Comparison of ENCODE assay signal across 8 cellular contexts in the genomic region with DNA sequence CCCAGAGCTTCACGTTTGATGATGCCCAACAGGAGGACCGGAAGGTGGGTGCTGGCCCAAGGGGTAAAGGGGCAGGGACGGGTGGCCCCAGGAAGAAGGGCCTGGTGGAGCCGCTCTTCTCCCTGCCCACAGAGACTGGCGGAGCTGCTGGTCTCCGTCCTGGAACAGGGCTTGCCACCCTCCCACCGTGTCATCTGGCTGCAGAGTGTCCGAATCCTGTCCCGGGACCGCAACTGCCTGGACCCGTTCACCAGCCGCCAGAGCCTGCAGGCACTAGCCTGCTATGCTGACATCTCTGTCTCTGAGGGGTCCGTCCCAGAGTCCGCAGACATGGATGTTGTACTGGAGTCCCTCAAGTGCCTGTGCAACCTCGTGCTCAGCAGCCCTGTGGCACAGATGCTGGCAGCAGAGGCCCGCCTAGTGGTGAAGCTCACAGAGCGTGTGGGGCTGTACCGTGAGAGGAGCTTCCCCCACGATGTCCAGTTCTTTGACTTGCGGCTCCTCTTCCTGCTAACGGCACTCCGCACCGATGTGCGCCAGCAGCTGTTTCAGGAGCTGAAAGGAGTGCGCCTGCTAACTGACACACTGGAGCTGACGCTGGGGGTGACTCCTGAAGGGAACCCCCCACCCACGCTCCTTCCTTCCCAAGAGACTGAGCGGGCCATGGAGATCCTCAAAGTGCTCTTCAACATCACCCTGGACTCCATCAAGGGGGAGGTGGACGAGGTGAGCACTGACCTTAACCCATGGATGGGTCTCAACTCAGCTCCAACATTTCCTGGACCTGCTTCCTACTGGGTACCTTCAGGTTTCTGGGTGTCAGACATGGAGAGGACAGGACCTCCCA. TPM values are rescaled to one million over a fixed set of nuclear protein-coding genes. Genes with fewer than 3 reads are reported as not detected.
DNase-seq lines count a peak whose midpoint lies in the region; ATAC-seq and TF ChIP-seq lines count a peak whose summit lies in the region.

No MANE protein-coding gene starts in this region.

- peak; percentile 21 for DNase-seq in RPMI8226
- DNase-seq in fibroblast of gingiva (ENCODE audit: low read depth) = peak; percentile 17
- no peak for DNase-seq in progenitor cell of endocrine pancreas (ENCODE audit: low spot score, unreplicated experiment)
- DNase-seq in NOMO-1 treated with dmso at 0.1 percent for 144 hours (lab: John Stamatoyannopoulos, UW; ENCODE audit: unreplicated experiment) = no peak
- DNase-seq in GDM1 (lab: John Stamatoyannopoulos, UW) = no peak
- DNase-seq in NCI-H2029 treated with DMSO at 0.1 percent for 48 hours (lab: John Stamatoyannopoulos, UW) = no peak

- no peaks in the 10 kb centered on the region for H3K27me3 Mint-ChIP-seq in progenitor cell of endocrine pancreas

- peak overlapping the region; percentile 83 for H3K4me3 ChIP-seq in GM08714 (ENCODE audit: low read length)

- peaks cover 12% of the 10 kb centered on the region for H3K4me1 Mint-ChIP-seq in progenitor cell of endocrine pancreas (ENCODE audit: low read depth)

- no peak for TF ChIP-seq CTCF in progenitor cell of endocrine pancreas (IDR thresholded peaks at IDR 0.05; ENCODE audit: unreplicated experiment)

- no peaks in the 10 kb centered on the region for H3K9me3 Mint-ChIP-seq in progenitor cell of endocrine pancreas (ENCODE audit: low read depth)

- peak overlapping the region; percentile 90 for H3K27ac Mint-ChIP-seq in progenitor cell of endocrine pancreas

- no peak for ATAC-seq in HG03159 (IDR thresholded peaks at IDR 0.05; ENCODE audit: unreplicated experiment)

- peaks cover 6% of the 10 kb centered on the region for H3K36me3 Mint-ChIP-seq in progenitor cell of endocrine pancreas (ENCODE audit: insufficient read depth)

- H3K4me3 Mint-ChIP-seq in progenitor cell of endocrine pancreas (ENCODE audit: low read depth) = peak overlapping the region; percentile 93

RNA-seq across cellular contexts. Expression of a gene that starts 2.0 kb away (rescaled TPM):
- total RNA-seq in progenitor cell of endocrine pancreas = 83.7 and 88.0 TPM in 2 replicates

RNA-seq across cellular contexts. Expression of a gene that starts 2.3 kb away (rescaled TPM):
- total RNA-seq in progenitor cell of endocrine pancreas = 46.9 and 49.6 TPM in 2 replicates

RNA-seq across cellular contexts. Expression of a gene that starts 16.6 kb away (rescaled TPM):
- not detected in 2 replicates for total RNA-seq in progenitor cell of endocrine pancreas

RNA-seq across cellular contexts. Expression of a gene that starts 26.6 kb away (rescaled TPM):
- 27.0 and 29.3 TPM in 2 replicates for total RNA-seq in progenitor cell of endocrine pancreas

RNA-seq across cellular contexts. Expression of a gene that starts 27.3 kb away (rescaled TPM):
- 100 and 103 TPM in 2 replicates for total RNA-seq in progenitor cell of endocrine pancreas

Comparison
In these comparisons a context has a peak if more than half of its experiments do, and no peak if none do; other contexts are left out.
1. DNase-seq: peak in RPMI8226 (single experiment) and fibroblast of gingiva (single experiment); none in progenitor cell of endocrine pancreas (single experiment), NOMO-1 treated with dmso at 0.1 percent for 144 hours (single experiment), GDM1 (single experiment) and NCI-H2029 treated with DMSO at 0.1 percent for 48 hours (single experiment).